In genomic region chr22:43992331-43992821, GRCh38 we compare ENCODE assay signal across 13 cellular contexts. TPM values are rescaled to one million over a fixed set of nuclear protein-coding genes. Genes with fewer than 3 reads are reported as not detected.
A peak's percentile ranks its signal among the peaks of the same experiment; 100 is the strongest.
DNase-seq lines count a peak whose midpoint lies in the region; ATAC-seq, FAIRE-seq and TF ChIP-seq lines count a peak whose summit lies in the region.
"Had no signal": no experiment of that assay in that cellular context is flagged by ENCODE, and none has a peak within 500 bp of the region (broad histone marks: within the 10 kb centered on the region; RNA-seq: fewer than 3 reads in every experiment).

No MANE protein-coding gene starts in this region.

- H3K36me3 ChIP-seq in adipocyte (ENCODE audit: control insufficient read depth, insufficient read depth, low read length, severe bottlenecking) (peaks cover 90% of the 10 kb centered on the region), left lung (peaks cover 0 to 81% of the 10 kb centered on the region in 2 donors)

- peaks cover 22% of the 10 kb centered on the region for H3K4me1 ChIP-seq in adipocyte (ENCODE audit: control insufficient read depth, insufficient read depth, low read length)
- H3K4me1 ChIP-seq in left lung: peaks cover 0 to 13% of the 10 kb centered on the region in 2 donors
- H3K4me1 ChIP-seq: pancreas had no signal

- intact Hi-C loops in left lung (cut with DNase I): loop anchor here in 1 of 2 donors (5.0 to 10.0 kb wide), 2 partner anchors 90 to 632 kb away; no protein-coding TSS in a partner anchor

- POLR2A ChIA-PET in AG04449 (lab: Yijun Ruan, JAX): no interaction called here

- DNase-seq in AG04449 (ENCODE audit: low read depth, low spot score): peak; percentile 7
- peak; percentile 38 for DNase-seq in H54 (ENCODE audit: insufficient read length, low spot score)
- peak; percentile 13 for DNase-seq in adipocyte (ENCODE audit: low read depth)
- DNase-seq in left lung: no peak
- no peak for DNase-seq in UCSD-AML1 (lab: John Stamatoyannopoulos, UW; ENCODE audit: unreplicated experiment)
- no peak for DNase-seq in HuH-7 (ENCODE audit: low spot score)
- DNase-seq in inferior parietal cortex (ENCODE audit: extremely low spot score): no peak
- DNase-seq: DMS79, GOT3, NCI-H1092 had no signal

- TF ChIP-seq POLR2A in H54 (IDR thresholded peaks at IDR 0.05; ENCODE audit: low read depth, low read length): no peak

- no peak overlapping the region for H3K9ac ChIP-seq in adipocyte (ENCODE audit: low read length)

- ATAC-seq in left lung: peak; percentile 15
- ATAC-seq in GM19455 (IDR thresholded peaks at IDR 0.05; ENCODE audit: unreplicated experiment): no peak

- TF ChIP-seq CTCF in AG04449 (IDR thresholded peaks at IDR 0.05; ENCODE audit: insufficient read depth, low read length, missing control alignments) (no peak), left lung (IDR thresholded peaks at IDR 0.05) (no peak)

- CTCF ChIA-PET in AG04449 (lab: Yijun Ruan, JAX): interaction anchor here (0.8 to 13.8 kb wide), 46 partner anchors 11 to 742 kb away, joined by 3 to 319 read pairs (median 6); partner anchors contain the start of gene SAMM50

- H3K4me3 ChIP-seq in AG04449 (ENCODE audit: low read depth, low read length) (no peak overlapping the region), adipocyte (ENCODE audit: low read length) (no peak overlapping the region), left lung (no peak overlapping the region)
- H3K4me3 ChIP-seq: pancreas, transverse colon had no signal

- no peak overlapping the region for H3K27ac ChIP-seq in left lung
- H3K27ac ChIP-seq: pancreas, transverse colon had no signal

- no peaks in the 10 kb centered on the region for H3K27me3 ChIP-seq in adipocyte (replicated peaks; ENCODE audit: control insufficient read depth, insufficient read depth, low read length)
- H3K27me3 ChIP-seq in left lung: no peaks in the 10 kb centered on the region
- H3K27me3 ChIP-seq: pancreas, transverse colon had no signal

- H3K9me3 ChIP-seq in adipocyte (ENCODE audit: control insufficient read depth, low read length) (no peaks in the 10 kb centered on the region), left lung (no peaks in the 10 kb centered on the region)
- H3K9me3 ChIP-seq: pancreas, transverse colon had no signal

- peak; percentile 30 for FAIRE-seq in H54 (lab: Jason Lieb, UNC)
- FAIRE-seq: pancreas had no signal

RNA-seq across cellular contexts. Expression of gene PARVB, which starts 31.7 kb away (rescaled TPM):
- 10 to 100 TPM; 31.7 to 53.7 TPM for total RNA-seq in left lung

RNA-seq across cellular contexts. Expression of gene SAMM50, which starts 37.1 kb away (rescaled TPM):
- 10 to 100 TPM; 23.3 to 32.0 TPM for total RNA-seq in left lung

Comparison
In these comparisons a context has a peak if more than half of its experiments do, and no peak if none do; other contexts are left out.
1. DNase-seq: peak in AG04449 (single experiment), H54 (single experiment) and adipocyte (single experiment); none in left lung (0 of 2), UCSD-AML1 (single experiment), HuH-7 (single experiment) and inferior parietal cortex (single experiment).